ENCODE assay signal across 8 cellular contexts in the genomic region with DNA sequence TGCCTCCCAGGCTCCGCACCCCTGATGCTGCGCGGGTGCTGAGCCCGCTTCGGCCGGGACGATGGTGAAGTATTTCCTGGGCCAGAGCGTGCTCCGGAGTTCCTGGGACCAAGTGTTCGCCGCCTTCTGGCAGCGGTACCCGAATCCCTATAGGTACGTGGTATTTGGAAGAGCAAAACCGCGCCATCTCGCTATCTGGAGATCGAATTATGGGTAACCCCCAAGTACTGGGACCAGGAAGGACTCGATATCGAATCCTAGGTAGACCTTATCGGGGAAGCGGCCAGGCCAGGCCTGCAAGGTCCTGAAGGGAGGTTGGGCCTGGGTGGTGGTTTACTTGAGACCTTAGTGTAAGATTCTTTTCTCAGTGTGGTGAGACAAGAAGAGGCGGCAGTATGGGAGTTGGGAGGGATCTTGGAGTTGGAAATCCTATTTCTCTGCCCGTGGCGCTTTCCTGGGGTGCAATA. TPM values are rescaled to one million over a fixed set of nuclear protein-coding genes. Genes with fewer than 3 reads are reported as not detected.
DNase-seq lines count a peak whose midpoint lies in the region; ATAC-seq and TF ChIP-seq lines count a peak whose summit lies in the region.

No MANE protein-coding gene starts in this region.

- H3K27ac ChIP-seq in mesodermal cell (ENCODE audit: low read depth, low read length, severe bottlenecking): peak overlapping the region; percentile 67

- peak; percentile 35 for DNase-seq in ELR (ENCODE audit: low read depth)
- peak in 1 of 2 donors; percentile 24 for DNase-seq in cardiac fibroblast (ENCODE audit: low read depth in 2 of 2)
- no peak for DNase-seq in GM10248 (ENCODE audit: extremely low spot score)
- DNase-seq in stimulated activated CD4-positive, alpha-beta T cell treated with anti-CD3 and anti-CD28 coated beads, Interleukin-4, amount 100 ng/mL, for 24 hours: no peak
- DNase-seq in superior temporal gyrus (ENCODE audit: extremely low spot score): no peak

- 0 to 1% methylated on average over 22 to 23 of the region's 25 CpGs for WGBS in mesodermal cell (ENCODE audit: insufficient coverage in 2 of 2), 2 experiments

- no peak for ATAC-seq in GM21825 (IDR thresholded peaks at IDR 0.05; ENCODE audit: unreplicated experiment)

- no peaks in the 10 kb centered on the region for H3K9me3 ChIP-seq in mesodermal cell (ENCODE audit: control insufficient read depth, low read length)

- H3K36me3 ChIP-seq in mesodermal cell (ENCODE audit: control insufficient read depth, insufficient read depth, low read length): peaks cover 41% of the 10 kb centered on the region

- CTCF ChIA-PET in GM10248 (lab: Yijun Ruan, JAX): interaction anchor here (0.7 to 2.9 kb wide), 9 partner anchors 8 to 190 kb away, joined by 3 to 8 read pairs (median 4); partner anchors contain the start of gene MXD3

- no peak for TF ChIP-seq CTCF in cardiac fibroblast (IDR thresholded peaks at IDR 0.05; ENCODE audit: low read depth, low read length)
- TF ChIP-seq CTCF in GM10248 (IDR thresholded peaks at IDR 0.05; ENCODE audit: control extremely low read depth, extremely low read depth, low read depth, missing control alignments): no peak

- POLR2A ChIA-PET in GM10248 (lab: Yijun Ruan, JAX): no interaction called here

- no peak for TF ChIP-seq EP300 in Ishikawa (IDR thresholded peaks at IDR 0.05; ENCODE audit: borderline replicate concordance)

- H3K4me1 ChIP-seq in mesodermal cell (ENCODE audit: control insufficient read depth, insufficient read depth, low read length, poor library complexity, severe bottlenecking): peaks cover 24% of the 10 kb centered on the region

- H3K4me3 ChIP-seq in cardiac fibroblast (replicated peaks in 1 of 2; ENCODE audit: low read depth in 2 of 2, low read length in 2 of 2) (peak overlapping the region; percentile 82 to 97), mesodermal cell (ENCODE audit: extremely low read depth, insufficient read depth, low read length, poor library complexity, severe bottlenecking) (peak overlapping the region; percentile 83)

- TF ChIP-seq RAD21 in Ishikawa (IDR thresholded peaks at IDR 0.05; ENCODE audit: low read depth): no peak

TF ChIP-seq in Ishikawa, 13 proteins besides CTCF, POLR2A, EP300 and RAD21:
- no peak for TF ChIP-seq NFIC (IDR thresholded peaks at IDR 0.05)
- TF ChIP-seq, protein P1, sequence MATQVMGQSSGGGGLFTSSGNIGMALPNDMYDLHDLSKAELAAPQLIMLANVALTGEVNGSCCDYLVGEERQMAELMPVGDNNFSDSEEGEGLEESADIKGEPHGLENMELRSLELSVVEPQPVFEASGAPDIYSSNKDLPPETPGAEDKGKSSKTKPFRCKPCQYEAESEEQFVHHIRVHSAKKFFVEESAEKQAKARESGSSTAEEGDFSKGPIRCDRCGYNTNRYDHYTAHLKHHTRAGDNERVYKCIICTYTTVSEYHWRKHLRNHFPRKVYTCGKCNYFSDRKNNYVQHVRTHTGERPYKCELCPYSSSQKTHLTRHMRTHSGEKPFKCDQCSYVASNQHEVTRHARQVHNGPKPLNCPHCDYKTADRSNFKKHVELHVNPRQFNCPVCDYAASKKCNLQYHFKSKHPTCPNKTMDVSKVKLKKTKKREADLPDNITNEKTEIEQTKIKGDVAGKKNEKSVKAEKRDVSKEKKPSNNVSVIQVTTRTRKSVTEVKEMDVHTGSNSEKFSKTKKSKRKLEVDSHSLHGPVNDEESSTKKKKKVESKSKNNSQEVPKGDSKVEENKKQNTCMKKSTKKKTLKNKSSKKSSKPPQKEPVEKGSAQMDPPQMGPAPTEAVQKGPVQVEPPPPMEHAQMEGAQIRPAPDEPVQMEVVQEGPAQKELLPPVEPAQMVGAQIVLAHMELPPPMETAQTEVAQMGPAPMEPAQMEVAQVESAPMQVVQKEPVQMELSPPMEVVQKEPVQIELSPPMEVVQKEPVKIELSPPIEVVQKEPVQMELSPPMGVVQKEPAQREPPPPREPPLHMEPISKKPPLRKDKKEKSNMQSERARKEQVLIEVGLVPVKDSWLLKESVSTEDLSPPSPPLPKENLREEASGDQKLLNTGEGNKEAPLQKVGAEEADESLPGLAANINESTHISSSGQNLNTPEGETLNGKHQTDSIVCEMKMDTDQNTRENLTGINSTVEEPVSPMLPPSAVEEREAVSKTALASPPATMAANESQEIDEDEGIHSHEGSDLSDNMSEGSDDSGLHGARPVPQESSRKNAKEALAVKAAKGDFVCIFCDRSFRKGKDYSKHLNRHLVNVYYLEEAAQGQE (IDR thresholded peaks at IDR 0.05; ENCODE audit: low read depth): no peak
- peak; percentile 4; the same call in 1 of the 2 replicates for TF ChIP-seq MAX (IDR thresholded peaks at IDR 0.05)
- TF ChIP-seq, protein P2, sequence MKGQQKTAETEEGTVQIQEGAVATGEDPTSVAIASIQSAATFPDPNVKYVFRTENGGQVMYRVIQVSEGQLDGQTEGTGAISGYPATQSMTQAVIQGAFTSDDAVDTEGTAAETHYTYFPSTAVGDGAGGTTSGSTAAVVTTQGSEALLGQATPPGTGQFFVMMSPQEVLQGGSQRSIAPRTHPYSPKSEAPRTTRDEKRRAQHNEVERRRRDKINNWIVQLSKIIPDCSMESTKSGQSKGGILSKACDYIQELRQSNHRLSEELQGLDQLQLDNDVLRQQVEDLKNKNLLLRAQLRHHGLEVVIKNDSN (IDR thresholded peaks at IDR 0.05): no peak

RNA-seq across cellular contexts. Expression of gene PRELID1, which starts 0.4 kb away (rescaled TPM):
- 207 TPM for polyA plus RNA-seq in mesodermal cell (2013, experiment 1 of 2)
- 180 TPM for polyA plus RNA-seq in mesodermal cell (2013, experiment 2 of 2)

RNA-seq across cellular contexts. Expression of gene RAB24, which starts 0.4 kb away (rescaled TPM):
- 19.8 TPM for polyA plus RNA-seq in mesodermal cell (2013, experiment 1 of 2)
- 17.9 TPM for polyA plus RNA-seq in mesodermal cell (2013, experiment 2 of 2)

RNA-seq across cellular contexts. Expression of gene MXD3, which starts 7.7 kb away (rescaled TPM):
- 27.3 TPM for polyA plus RNA-seq in mesodermal cell (2013, experiment 1 of 2)
- 25.9 TPM for polyA plus RNA-seq in mesodermal cell (2013, experiment 2 of 2)

RNA-seq across cellular contexts. Expression of gene LMAN2, which starts 47.5 kb away (rescaled TPM):
- polyA plus RNA-seq in mesodermal cell (2013, experiment 1 of 2): 200 TPM
- polyA plus RNA-seq in mesodermal cell (2013, experiment 2 of 2): 172 TPM

RNA-seq across cellular contexts. Expression of gene RGS14, which starts 53.8 kb away (rescaled TPM):
- polyA plus RNA-seq in mesodermal cell (2013, experiment 1 of 2): 23.0 TPM
- polyA plus RNA-seq in mesodermal cell (2013, experiment 2 of 2): 16.1 TPM
